ENCODE assay signal across 13 cellular contexts in genomic region chr12:111692575-111693210, GRCh38. TPM values are rescaled to one million over a fixed set of nuclear protein-coding genes. Genes with fewer than 3 reads are reported as not detected.
A peak's percentile ranks its signal among the peaks of the same experiment; 100 is the strongest.
DNase-seq lines count a peak whose midpoint lies in the region; ATAC-seq and TF ChIP-seq lines count a peak whose summit lies in the region.
"Had no signal": no experiment of that assay in that cellular context is flagged by ENCODE, and none has a peak within 500 bp of the region (broad histone marks: within the 10 kb centered on the region; RNA-seq: fewer than 3 reads in every experiment).

No MANE protein-coding gene starts in this region.

- peaks cover 11% of the 10 kb centered on the region for H3K36me3 Mint-ChIP-seq in activated naive CD8-positive, alpha-beta T cell treated with anti-CD3 and anti-CD28 coated beads for 36 hours

- no peaks in the 10 kb centered on the region for H3K9me3 Mint-ChIP-seq in activated naive CD8-positive, alpha-beta T cell treated with anti-CD3 and anti-CD28 coated beads for 36 hours
- H3K9me3 Mint-ChIP-seq: T-helper 1 cell treated with Interleukin-12 subunit alpha and Interleukin-12 subunit beta and Interleukin-4 antibody, amounts not matched to agents 30 μg/mL and 1 μg/mL, for 36 hours had no signal

- H3K4me3 Mint-ChIP-seq in activated naive CD8-positive, alpha-beta T cell treated with anti-CD3 and anti-CD28 coated beads for 36 hours: no peak overlapping the region
- H3K4me3 Mint-ChIP-seq: T-helper 1 cell treated with Interleukin-12 subunit alpha and Interleukin-12 subunit beta and Interleukin-4 antibody, amounts not matched to agents 30 μg/mL and 1 μg/mL, for 36 hours had no signal

- ATAC-seq in GM19455 (IDR thresholded peaks at IDR 0.05; ENCODE audit: unreplicated experiment): no peak
- ATAC-seq: pancreas, upper lobe of right lung had no signal

- no peaks in the 10 kb centered on the region for H3K9me3 ChIP-seq in adipocyte (ENCODE audit: control insufficient read depth, low read length)
- H3K9me3 ChIP-seq: pancreas, upper lobe of right lung had no signal

- H3K36me3 ChIP-seq in adipocyte (ENCODE audit: control insufficient read depth, insufficient read depth, low read length, severe bottlenecking): peaks cover 31% of the 10 kb centered on the region
- no peaks in the 10 kb centered on the region for H3K36me3 ChIP-seq in kidney epithelial cell (ENCODE audit: control insufficient read depth, insufficient read depth, low read length)

- no peaks in the 10 kb centered on the region for H3K27me3 Mint-ChIP-seq in activated naive CD8-positive, alpha-beta T cell treated with anti-CD3 and anti-CD28 coated beads for 36 hours

- DNase-seq in DMS53 (lab: John Stamatoyannopoulos, UW) (peak; percentile 17), DMS53 treated with DMSO at 0.1 percent for 48 hours (lab: John Stamatoyannopoulos, UW; ENCODE audit: unreplicated experiment) (no peak), HT-29 (ENCODE audit: low spot score) (peak; percentile 20), adipocyte (ENCODE audit: low read depth) (peak; percentile 24), kidney epithelial cell (ENCODE audit: low read depth) (no peak), GM20000 (ENCODE audit: low spot score) (no peak)
- DNase-seq in activated naive CD8-positive, alpha-beta T cell treated with anti-CD3 and anti-CD28 coated beads for 36 hours: no peak
- DNase-seq: kidney glomerular epithelial cell, NCI-H2081 treated with DMSO at 0.1 percent for 48 hours, upper lobe of right lung had no signal

- H3K27ac Mint-ChIP-seq in activated naive CD8-positive, alpha-beta T cell treated with anti-CD3 and anti-CD28 coated beads for 36 hours: no peak overlapping the region
- H3K27ac Mint-ChIP-seq: T-helper 1 cell treated with Interleukin-12 subunit alpha and Interleukin-12 subunit beta and Interleukin-4 antibody, amounts not matched to agents 30 μg/mL and 1 μg/mL, for 36 hours had no signal

- H3K4me3 ChIP-seq in adipocyte (ENCODE audit: low read length) (no peak overlapping the region), kidney epithelial cell (ENCODE audit: low read depth, low read length) (no peak overlapping the region)
- H3K4me3 ChIP-seq: pancreas, upper lobe of right lung had no signal

- peaks cover 2% of the 10 kb centered on the region for H3K4me1 Mint-ChIP-seq in activated naive CD8-positive, alpha-beta T cell treated with anti-CD3 and anti-CD28 coated beads for 36 hours

- no peaks in the 10 kb centered on the region for H3K4me1 ChIP-seq in adipocyte (ENCODE audit: control insufficient read depth, insufficient read depth, low read length)
- H3K4me1 ChIP-seq: pancreas, upper lobe of right lung had no signal

- no peak overlapping the region for H3K9ac ChIP-seq in adipocyte (ENCODE audit: low read length)

- H3K27me3 ChIP-seq in adipocyte (replicated peaks; ENCODE audit: control insufficient read depth, insufficient read depth, low read length) (no peaks in the 10 kb centered on the region), kidney epithelial cell (ENCODE audit: control insufficient read depth, insufficient read depth, low read length) (no peaks in the 10 kb centered on the region)
- H3K27me3 ChIP-seq: pancreas, upper lobe of right lung had no signal

- peak; percentile 5 for TF ChIP-seq CTCF in kidney epithelial cell (IDR thresholded peaks at IDR 0.05; ENCODE audit: insufficient read depth, low read length, poor library complexity, severe bottlenecking)
- no peak for TF ChIP-seq CTCF in GM20000 (IDR thresholded peaks at IDR 0.05; ENCODE audit: extremely low read depth, missing control alignments)

RNA-seq across cellular contexts. Expression of gene ACAD10, which starts 6.8 kb away (rescaled TPM):
- 11.1 and 12.4 TPM in 2 replicates for total RNA-seq in HT-29 (2014; rRNA removed; shearing (Covaris generic))
- total RNA-seq in kidney epithelial cell: 40.8 and 41.2 TPM in 2 replicates
- 10 to 100 TPM; 14.4 to 17.4 TPM for total RNA-seq in activated naive CD8-positive, alpha-beta T cell treated with anti-CD3 and anti-CD28 coated beads for 36 hours

RNA-seq across cellular contexts. Expression of gene BRAP, which starts 6.9 kb away (rescaled TPM):
- 7.2 and 9.0 TPM in 2 replicates for total RNA-seq in HT-29 (2014; rRNA removed; shearing (Covaris generic))
- 18.8 and 19.0 TPM in 2 replicates for total RNA-seq in kidney epithelial cell
- total RNA-seq in activated naive CD8-positive, alpha-beta T cell treated with anti-CD3 and anti-CD28 coated beads for 36 hours: 10 to 100 TPM; 22.4 to 23.0 TPM

Comparison
In these comparisons a context has a peak if more than half of its experiments do, and no peak if none do; other contexts are left out.
1. DNase-seq: peak in DMS53 (single experiment), HT-29 (single experiment) and adipocyte (single experiment); none in DMS53 treated with DMSO at 0.1 percent for 48 hours (single experiment), kidney epithelial cell (single experiment), GM20000 (single experiment) and activated naive CD8-positive, alpha-beta T cell treated with anti-CD3 and anti-CD28 coated beads for 36 hours (single experiment).